ENCODE assay signal across 8 cellular contexts in genomic region chr3:9362731-9363530, GRCh38. TPM values are rescaled to one million over a fixed set of nuclear protein-coding genes. Genes with fewer than 3 reads are reported as not detected.
DNase-seq lines count a peak whose midpoint lies in the region; ATAC-seq and TF ChIP-seq lines count a peak whose summit lies in the region.

THUMPD3 (plus strand) TSS chr3:9363054; CDS start chr3:9365069, 2,015 bp downstream.

- no peaks in the 10 kb centered on the region for H4K20me1 ChIP-seq in BLaER1 treated with 17β-estradiol and CSF1 and Interleukin-3, amounts not matched to agents 10 nM and 100 nM

- under 1% methylated on average over 46 of the region's 46 CpGs for WGBS in liver

- H3K36me3 ChIP-seq in BLaER1 treated with 17β-estradiol and CSF1 and Interleukin-3, amounts not matched to agents 10 nM and 100 nM, result peaks cover 28 to 34% (median 31%) of the 10 kb centered on the region in 11 experiments
- H3K36me3 ChIP-seq in liver (ENCODE audit: control insufficient read depth in 4 of 4, insufficient read depth in 3 of 4, low read depth in 1 of 4, low read length in 3 of 4), result peaks cover 0 to 21% (median 17%) of the 10 kb centered on the region in 4 donors

- no peaks in the 10 kb centered on the region for H3K9me3 ChIP-seq in BLaER1 treated with 17β-estradiol and CSF1 and Interleukin-3, amounts not matched to agents 10 nM and 100 nM (replicated peaks in 1 of 11)
- no peaks in the 10 kb centered on the region for H3K9me3 ChIP-seq in liver (ENCODE audit: control insufficient read depth in 4 of 4, low read length in 3 of 4)

- peak within 1 kb of the TSS; percentile 92 to 99 (median 96) for H3K27ac ChIP-seq in BLaER1 treated with 17β-estradiol and CSF1 and Interleukin-3, amounts not matched to agents 10 nM and 100 nM
- H3K27ac ChIP-seq in liver (ENCODE audit: low read depth in 1 of 2, low read length in 2 of 2), result peak within 1 kb of the TSS; percentile 75 to 85

- peak; percentile 97 for ATAC-seq in GM19324 (IDR thresholded peaks at IDR 0.05; ENCODE audit: low FRiP score, unreplicated experiment)
- peak; percentile 72 for ATAC-seq in HG03469 (IDR thresholded peaks at IDR 0.05; ENCODE audit: unreplicated experiment)

- peak within 1 kb of the TSS; percentile 64 to 75 (median 70) for H3K4me3 ChIP-seq in BLaER1 treated with 17β-estradiol and CSF1 and Interleukin-3, amounts not matched to agents 10 nM and 100 nM
- H3K4me3 ChIP-seq in liver (ENCODE audit: low read depth in 1 of 3, low read length in 3 of 3), result peak within 1 kb of the TSS; percentile 74 to 98 (median 97)

- H3K4me2 ChIP-seq in BLaER1 treated with 17β-estradiol and CSF1 and Interleukin-3, amounts not matched to agents 10 nM and 100 nM, result peak within 1 kb of the TSS; percentile 69 to 91 (median 83)

- no peak for TF ChIP-seq CTCF in liver (IDR thresholded peaks at IDR 0.05; ENCODE audit: low read depth, low read length, missing input control)

- TF ChIP-seq RAD21 in liver (IDR thresholded peaks at IDR 0.05), result peak; percentile 41 to 42

- H3K9ac ChIP-seq in BLaER1 treated with 17β-estradiol and CSF1 and Interleukin-3, amounts not matched to agents 10 nM and 100 nM, result peak within 1 kb of the TSS; percentile 91 to 96 (median 93)
- peak within 1 kb of the TSS; percentile 63 to 89 for H3K9ac ChIP-seq in liver (ENCODE audit: low read depth in 1 of 2, low read length in 2 of 2)

- H3K4me1 ChIP-seq in BLaER1 treated with 17β-estradiol and CSF1 and Interleukin-3, amounts not matched to agents 10 nM and 100 nM, result peaks cover 21 to 31% (median 25%) of the 10 kb centered on the region in 10 experiments
- H3K4me1 ChIP-seq in liver (ENCODE audit: control insufficient read depth in 4 of 4, insufficient read depth in 4 of 4, low read length in 3 of 4), result peaks cover 3 to 17% (median 9%) of the 10 kb centered on the region in 4 donors

- H3K27me3 ChIP-seq in BLaER1 treated with 17β-estradiol and CSF1 and Interleukin-3, amounts not matched to agents 10 nM and 100 nM, result no peaks in the 10 kb centered on the region
- H3K27me3 ChIP-seq in liver (ENCODE audit: control insufficient read depth in 4 of 4, insufficient read depth in 4 of 4, low read length in 3 of 4), result no peaks in the 10 kb centered on the region

- DNase-seq in NCI-H774 (lab: John Stamatoyannopoulos, UW) (peak; percentile 87), dermis microvascular lymphatic vessel endothelial cell (ENCODE audit: low read depth in 2 of 2) (peak; percentile 71 to 89)
- peak; percentile 84 to 88 for DNase-seq in activated CD4-positive, alpha-beta T cell treated with anti-CD3 and anti-CD28 coated beads, Interleukin-2, amount 50 U/mL, for 4 hours
- DNase-seq in stimulated activated CD4-positive, alpha-beta T cell treated with anti-CD3 and anti-CD28 coated beads, Interleukin-4, amount 100 ng/mL, for 4 hours, result peak; percentile 90 to 91

TF ChIP-seq in liver, 16 proteins besides CTCF, POLR2A, EP300 and RAD21:
- TF ChIP-seq ATF3 (IDR thresholded peaks at IDR 0.05) (peak; percentile 39), EGR1 (IDR thresholded peaks at IDR 0.05; ENCODE audit: low read depth in 2 of 2) (peak; percentile 91 to 94), REST (IDR thresholded peaks at IDR 0.05) (peak; percentile 48), MAX (IDR thresholded peaks at IDR 0.05) (peak; percentile 97), TAF1 (conservative IDR thresholded peaks at IDR 0.05) (peak; percentile 66), HNF4A (conservative IDR thresholded peaks at IDR 0.05) (peak; percentile 11 to 29), SP1 (IDR thresholded peaks at IDR 0.05) (peak; percentile 76), FOXA1 (IDR thresholded peaks at IDR 0.05) (peak; percentile 43), JUND (IDR thresholded peaks at IDR 0.05) (peak; percentile 23), HNF4G (IDR thresholded peaks at IDR 0.05) (no peak), RXRA (IDR thresholded peaks at IDR 0.05) (peak; percentile 57 to 82), NR2F2 (IDR thresholded peaks at IDR 0.05) (peak; percentile 96), GABPA (IDR thresholded peaks at IDR 0.05 in 1 of 2, conservative IDR thresholded peaks at IDR 0.05 in 1 of 2) (peak; percentile 97 to 100), FOXA2 (IDR thresholded peaks at IDR 0.05) (peak; percentile 6), YY1 (IDR thresholded peaks at IDR 0.05) (peak; percentile 90), ZBTB33 (IDR thresholded peaks at IDR 0.05) (peak; percentile 72)

RNA-seq across cellular contexts. Expression of gene THUMPD3, which starts in this region (rescaled TPM):
- total RNA-seq in dermis microvascular lymphatic vessel endothelial cell (18.6 and 19.0 TPM in 2 replicates), liver (10 to 100 TPM; 21.9 to 24.5 TPM)
- 10 to 100 TPM; 20.1 to 21.4 TPM for polyA plus RNA-seq in liver

Comparison
In these comparisons a context has a peak if more than half of its experiments do, and no peak if none do; other contexts are left out.
1. Peak in every context shown above with its lines: DNase-seq, ATAC-seq, H3K4me3 ChIP-seq and H3K27ac ChIP-seq.